19 cellular contexts compared by ENCODE assay signal in the genomic region with DNA sequence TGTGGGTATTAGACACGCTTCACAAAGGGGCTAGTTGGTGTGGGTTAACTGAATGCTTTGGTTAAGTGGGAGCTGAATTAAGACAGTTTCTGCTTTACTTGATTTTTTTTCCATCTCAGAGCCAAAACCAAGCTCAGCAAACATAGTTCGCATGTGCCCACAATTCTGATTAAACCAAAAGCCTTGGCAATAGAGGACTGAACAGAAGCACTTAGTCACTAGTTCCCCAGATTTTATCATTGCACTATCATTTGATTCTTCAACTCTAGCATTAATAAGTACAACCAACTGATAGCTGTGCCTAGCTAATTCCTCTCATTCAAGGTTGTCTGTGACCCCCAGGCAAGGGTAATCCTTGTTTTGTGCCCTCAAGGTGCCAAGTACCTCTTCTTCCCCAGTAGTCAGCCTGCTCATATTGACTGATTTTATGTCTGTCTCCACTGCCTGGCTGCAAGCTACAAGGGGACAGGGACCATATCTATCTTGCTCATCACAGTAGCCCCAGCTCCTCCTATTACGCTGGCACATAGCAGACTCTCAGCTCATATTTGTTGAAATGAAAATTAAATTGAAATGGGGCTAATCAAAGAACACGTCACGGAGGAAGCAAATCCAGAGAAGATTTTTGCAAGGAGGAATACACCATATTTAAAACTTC. TPM values are rescaled to one million over a fixed set of nuclear protein-coding genes. Genes with fewer than 3 reads are reported as not detected.
A peak's percentile ranks its signal among the peaks of the same experiment; 100 is the strongest.
DNase-seq lines count a peak whose midpoint lies in the region; ATAC-seq and TF ChIP-seq lines count a peak whose summit lies in the region.
"Had no signal": no experiment of that assay in that cellular context is flagged by ENCODE, and none has a peak within 500 bp of the region (broad histone marks: within the 10 kb centered on the region; RNA-seq: fewer than 3 reads in every experiment).

No MANE protein-coding gene starts in this region.

- no peaks in the 10 kb centered on the region for H3K9me3 ChIP-seq in CD4-positive, CD25-positive, alpha-beta regulatory T cell (ENCODE audit: control insufficient read depth in 2 of 2, low read length in 2 of 2)
- no peaks in the 10 kb centered on the region for H3K9me3 ChIP-seq in CD8-positive, alpha-beta memory T cell (ENCODE audit: low read length)
- H3K9me3 ChIP-seq in lower lobe of right lung, result no peaks in the 10 kb centered on the region

- H3K27me3 Mint-ChIP-seq in CD4-positive, CD25-positive, alpha-beta regulatory T cell, result no peaks in the 10 kb centered on the region
- no peaks in the 10 kb centered on the region for H3K27me3 Mint-ChIP-seq in CD8-positive, alpha-beta memory T cell
- H3K27me3 Mint-ChIP-seq in activated T-helper 17 cell treated with anti-CD3 and anti-CD28 coated beads, Interleukin-2, amount 50 U/mL, for 72 hours, result no peaks in the 10 kb centered on the region
- no peaks in the 10 kb centered on the region for H3K27me3 Mint-ChIP-seq in naive thymus-derived CD8-positive, alpha-beta T cell
- H3K27me3 Mint-ChIP-seq in endothelial cell (ENCODE audit: unreplicated experiment), result no peaks in the 10 kb centered on the region

- H3K36me3 Mint-ChIP-seq in CD4-positive, CD25-positive, alpha-beta regulatory T cell, result no peaks in the 10 kb centered on the region
- H3K36me3 Mint-ChIP-seq in CD8-positive, alpha-beta memory T cell, result no peaks in the 10 kb centered on the region
- no peaks in the 10 kb centered on the region for H3K36me3 Mint-ChIP-seq in activated T-helper 17 cell treated with anti-CD3 and anti-CD28 coated beads, Interleukin-2, amount 50 U/mL, for 72 hours (ENCODE audit: low read depth)
- H3K36me3 Mint-ChIP-seq in naive thymus-derived CD8-positive, alpha-beta T cell, result no peaks in the 10 kb centered on the region
- no peaks in the 10 kb centered on the region for H3K36me3 Mint-ChIP-seq in endothelial cell (ENCODE audit: low read depth, unreplicated experiment)
- H3K36me3 Mint-ChIP-seq: natural killer cell had no signal

- H3K4me1 Mint-ChIP-seq in CD4-positive, CD25-positive, alpha-beta regulatory T cell, result peaks cover 34 to 57% (median 49%) of the 10 kb centered on the region in 4 donors
- H3K4me1 Mint-ChIP-seq in CD8-positive, alpha-beta memory T cell, result peaks cover 56 to 71% (median 65%) of the 10 kb centered on the region in 3 donors
- peaks cover 50% of the 10 kb centered on the region for H3K4me1 Mint-ChIP-seq in activated T-helper 17 cell treated with anti-CD3 and anti-CD28 coated beads, Interleukin-2, amount 50 U/mL, for 72 hours
- peaks cover 27 to 58% (median 54%) of the 10 kb centered on the region in 4 donors for H3K4me1 Mint-ChIP-seq in naive thymus-derived CD8-positive, alpha-beta T cell
- peaks cover 9% of the 10 kb centered on the region for H3K4me1 Mint-ChIP-seq in endothelial cell (ENCODE audit: unreplicated experiment)

- no peaks in the 10 kb centered on the region for H3K9me3 Mint-ChIP-seq in CD4-positive, CD25-positive, alpha-beta regulatory T cell
- H3K9me3 Mint-ChIP-seq in CD8-positive, alpha-beta memory T cell, result no peaks in the 10 kb centered on the region
- H3K9me3 Mint-ChIP-seq in activated T-helper 17 cell treated with anti-CD3 and anti-CD28 coated beads, Interleukin-2, amount 50 U/mL, for 72 hours, result no peaks in the 10 kb centered on the region
- H3K9me3 Mint-ChIP-seq in naive thymus-derived CD8-positive, alpha-beta T cell, result peaks cover 0 to 4% (median 0%) of the 10 kb centered on the region in 9 donors
- no peaks in the 10 kb centered on the region for H3K9me3 Mint-ChIP-seq in endothelial cell (ENCODE audit: unreplicated experiment)
- H3K9me3 Mint-ChIP-seq: dendritic cell treated with granulocyte-macrophage colony-stimulating factor and Interleukin-4, amounts not matched to agents 40 ng/mL and 50 ng/mL, for 4 days; natural killer cell had no signal

- H3K4me1 ChIP-seq in CD4-positive, CD25-positive, alpha-beta regulatory T cell (ENCODE audit: control insufficient read depth, insufficient read depth, low read length, poor library complexity, severe bottlenecking), result peaks cover 33% of the 10 kb centered on the region
- peaks cover 50% of the 10 kb centered on the region for H3K4me1 ChIP-seq in CD8-positive, alpha-beta memory T cell (ENCODE audit: insufficient read depth, low read length)
- H3K4me1 ChIP-seq in lower lobe of right lung, result peaks cover 18% of the 10 kb centered on the region

- H3K27ac ChIP-seq in CD4-positive, CD25-positive, alpha-beta regulatory T cell (ENCODE audit: insufficient read depth, low read length, poor library complexity, severe bottlenecking), result no peak overlapping the region
- no peak overlapping the region for H3K27ac ChIP-seq in CD8-positive, alpha-beta memory T cell (ENCODE audit: low read depth, low read length)
- H3K27ac ChIP-seq in lower lobe of right lung, result no peak overlapping the region
- H3K27ac ChIP-seq: WERI-Rb-1 had no signal

- H3K27me3 ChIP-seq in CD4-positive, CD25-positive, alpha-beta regulatory T cell (ENCODE audit: control insufficient read depth, insufficient read depth, low read length), result no peaks in the 10 kb centered on the region
- no peaks in the 10 kb centered on the region for H3K27me3 ChIP-seq in CD8-positive, alpha-beta memory T cell (ENCODE audit: insufficient read depth, low read length, poor library complexity, severe bottlenecking)
- no peaks in the 10 kb centered on the region for H3K27me3 ChIP-seq in lower lobe of right lung (ENCODE audit: low read depth)

- TF ChIP-seq CTCF in endothelial cell (IDR thresholded peaks at IDR 0.05; ENCODE audit: unreplicated experiment) (no peak), lower lobe of right lung (IDR thresholded peaks at IDR 0.05) (no peak)

- intact Hi-C loops in lower lobe of right lung (cut with DNase I), result no loop called here

- H3K4me3 Mint-ChIP-seq in CD4-positive, CD25-positive, alpha-beta regulatory T cell, result peak overlapping the region in 2 of 4 donors; percentile 7 to 13
- H3K4me3 Mint-ChIP-seq in CD8-positive, alpha-beta memory T cell, result peak overlapping the region in 4 of 7 donors; percentile 15 to 54 (median 24)
- H3K4me3 Mint-ChIP-seq in activated T-helper 17 cell treated with anti-CD3 and anti-CD28 coated beads, Interleukin-2, amount 50 U/mL, for 72 hours, result peak overlapping the region; percentile 46
- peak overlapping the region in 6 of 10 donors; percentile 18 to 67 (median 37) for H3K4me3 Mint-ChIP-seq in naive thymus-derived CD8-positive, alpha-beta T cell
- H3K4me3 Mint-ChIP-seq in endothelial cell (ENCODE audit: unreplicated experiment), result no peak overlapping the region
- H3K4me3 Mint-ChIP-seq: dendritic cell treated with granulocyte-macrophage colony-stimulating factor and Interleukin-4, amounts not matched to agents 40 ng/mL and 50 ng/mL, for 4 days; natural killer cell had no signal

- no peak for DNase-seq in CD4-positive, CD25-positive, alpha-beta regulatory T cell
- no peak for DNase-seq in CD8-positive, alpha-beta memory T cell
- DNase-seq in naive thymus-derived CD8-positive, alpha-beta T cell, result no peak
- DNase-seq in endothelial cell (ENCODE audit: low spot score), result no peak
- no peak for DNase-seq in NCI-H82 treated with DMSO at 0.1 percent for 48 hours (lab: John Stamatoyannopoulos, UW; ENCODE audit: unreplicated experiment)
- no peak for DNase-seq in lower lobe of right lung
- DNase-seq: activated CD8-positive, alpha-beta memory T cell treated with anti-CD3 and anti-CD28 coated beads for 24 hours; activated gamma-delta T cell; erythroblast; HCEC 1CT; head of caudate nucleus; natural killer cell; NCI-H1092; NCI-H774; posterior cingulate gyrus; small intestine; WERI-Rb-1 had no signal

- CTCF ChIA-PET in CD8-positive, alpha-beta memory T cell (lab: Charles Lee), result interaction anchor here (1.0 to 3.3 kb wide), 4 partner anchors 12 to 177 kb away, joined by 4 to 9 read pairs (median 8); no protein-coding TSS in a partner anchor

- H3K4me3 ChIP-seq in CD4-positive, CD25-positive, alpha-beta regulatory T cell (ENCODE audit: low read depth, low read length), result no peak overlapping the region
- H3K4me3 ChIP-seq in CD8-positive, alpha-beta memory T cell (ENCODE audit: low read length), result no peak overlapping the region
- no peak overlapping the region for H3K4me3 ChIP-seq in lower lobe of right lung

- POLR2A ChIA-PET in CD8-positive, alpha-beta memory T cell (lab: Charles Lee), result interaction anchor here (0.5 kb wide), 1 partner anchor 80 kb away, joined by 4 read pairs; no protein-coding TSS in a partner anchor
- POLR2A ChIA-PET in naive thymus-derived CD8-positive, alpha-beta T cell (lab: Charles Lee), result interaction anchor here (0.8 to 3.8 kb wide), 3 partner anchors 10 to 110 kb away, joined by 3 to 34 read pairs (median 3); a partner anchor contains a TSS

- H3K36me3 ChIP-seq in CD4-positive, CD25-positive, alpha-beta regulatory T cell (ENCODE audit: control insufficient read depth, insufficient read depth, low read length), result no peaks in the 10 kb centered on the region
- H3K36me3 ChIP-seq in CD8-positive, alpha-beta memory T cell (ENCODE audit: insufficient read depth, low read length), result no peaks in the 10 kb centered on the region
- no peaks in the 10 kb centered on the region for H3K36me3 ChIP-seq in lower lobe of right lung
- H3K36me3 ChIP-seq: WERI-Rb-1 had no signal

- peak overlapping the region; percentile 27 to 85 (median 83) for H3K27ac Mint-ChIP-seq in CD4-positive, CD25-positive, alpha-beta regulatory T cell
- peak overlapping the region; percentile 54 to 97 (median 84) for H3K27ac Mint-ChIP-seq in CD8-positive, alpha-beta memory T cell
- H3K27ac Mint-ChIP-seq in activated T-helper 17 cell treated with anti-CD3 and anti-CD28 coated beads, Interleukin-2, amount 50 U/mL, for 72 hours, result peak overlapping the region; percentile 36
- peak overlapping the region; percentile 36 to 95 (median 78) for H3K27ac Mint-ChIP-seq in naive thymus-derived CD8-positive, alpha-beta T cell
- H3K27ac Mint-ChIP-seq in endothelial cell (ENCODE audit: unreplicated experiment), result no peak overlapping the region
- H3K27ac Mint-ChIP-seq: dendritic cell treated with granulocyte-macrophage colony-stimulating factor and Interleukin-4, amounts not matched to agents 40 ng/mL and 50 ng/mL, for 4 days had no signal

- ATAC-seq in CD4-positive, CD25-positive, alpha-beta regulatory T cell (ENCODE audit: low read depth in 2 of 2), result no peak
- ATAC-seq in activated T-helper 17 cell treated with anti-CD3 and anti-CD28 coated beads, Interleukin-2, amount 50 U/mL, for 72 hours (replicated peaks), result no peak
- no peak for ATAC-seq in naive thymus-derived CD8-positive, alpha-beta T cell
- no peak for ATAC-seq in lower lobe of right lung
- ATAC-seq: natural killer cell had no signal

RNA-seq across cellular contexts. Expression of a gene that starts 9.9 kb away (rescaled TPM):
- total RNA-seq in CD4-positive, CD25-positive, alpha-beta regulatory T cell, result 101 TPM
- 100 to 1,000 TPM in 3 of 4 donors, 10 to 100 TPM in 1; 87.8 to 137 (median 105) TPM for polyA plus RNA-seq in CD4-positive, CD25-positive, alpha-beta regulatory T cell
- 10 to 100 TPM; 55.1 to 56.6 TPM for total RNA-seq in CD8-positive, alpha-beta memory T cell
- polyA plus RNA-seq in CD8-positive, alpha-beta memory T cell, result 110 TPM
- total RNA-seq in activated T-helper 17 cell treated with anti-CD3 and anti-CD28 coated beads, Interleukin-2, amount 50 U/mL, for 72 hours, result 10 to 100 TPM; 12.3 to 17.0 TPM
- total RNA-seq in naive thymus-derived CD8-positive, alpha-beta T cell, result 100 to 1,000 TPM; 118 to 123 TPM
- 100 to 1,000 TPM in 1 of 3 donors, 10 to 100 TPM in 2; 95.3 to 101 (median 96.9) TPM for polyA plus RNA-seq in naive thymus-derived CD8-positive, alpha-beta T cell
- total RNA-seq in endothelial cell (ENCODE audit: unreplicated experiment) (4.0 TPM), lower lobe of right lung (48.0 TPM)
